Comparison of ENCODE assay signal across 8 cellular contexts in the genomic region with DNA sequence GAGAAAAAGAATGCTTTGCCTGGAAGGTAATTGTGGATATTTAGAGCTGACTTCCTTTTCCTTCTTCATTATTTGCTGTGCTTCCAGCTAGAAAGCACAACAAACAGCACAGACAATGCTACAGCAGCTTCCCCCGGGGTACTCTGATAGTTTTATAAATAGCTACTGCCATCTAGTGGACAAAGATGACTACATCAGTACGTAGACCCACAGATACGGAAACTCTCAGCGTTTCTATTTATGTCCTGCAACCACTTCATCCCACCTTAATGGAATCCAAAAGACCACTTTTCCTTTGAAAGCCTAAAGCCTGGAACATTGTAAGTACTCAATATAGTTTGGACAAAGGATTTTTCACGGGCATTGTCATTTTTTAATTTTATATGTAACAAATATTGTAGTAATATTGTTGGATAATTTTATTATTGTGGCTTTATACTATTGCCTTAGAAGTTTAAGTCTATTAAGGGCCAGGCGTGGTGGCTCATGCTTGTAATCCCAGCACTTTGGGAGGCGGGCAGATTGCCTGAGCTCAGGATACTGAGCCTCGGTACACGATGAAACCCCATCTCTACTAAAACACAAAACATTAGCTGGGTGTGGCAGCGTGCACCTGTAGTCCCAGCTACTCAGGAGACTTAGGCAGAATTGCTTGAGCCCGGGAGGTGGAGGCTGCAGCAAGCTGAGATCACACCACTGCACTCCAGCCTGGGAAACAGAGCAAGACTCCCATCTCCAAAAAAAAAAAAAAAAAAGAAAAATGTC. TPM values are rescaled to one million over a fixed set of nuclear protein-coding genes. Genes with fewer than 3 reads are reported as not detected.
DNase-seq lines count a peak whose midpoint lies in the region; ATAC-seq and TF ChIP-seq lines count a peak whose summit lies in the region.

No MANE protein-coding gene starts in this region.

- ATAC-seq in GM18909 (IDR thresholded peaks at IDR 0.05; ENCODE audit: poor library complexity, unreplicated experiment) (peak; percentile 78), HG03095 (IDR thresholded peaks at IDR 0.05; ENCODE audit: unreplicated experiment) (peak; percentile 69), naive B cell (ENCODE audit: low read depth in 2 of 2) (peak; percentile 95 to 97)

- H3K4me1 Mint-ChIP-seq in T-helper 1 cell treated with Interleukin-12 subunit alpha and Interleukin-12 subunit beta and Interleukin-4 antibody, amounts not matched to agents 30 μg/mL and 1 μg/mL, for 36 hours (ENCODE audit: low read depth): peaks cover 45% of the 10 kb centered on the region
- H3K4me1 Mint-ChIP-seq in naive B cell: peaks cover 35 to 58% (median 38%) of the 10 kb centered on the region in 3 donors

- H3K27ac Mint-ChIP-seq in T-helper 1 cell treated with Interleukin-12 subunit alpha and Interleukin-12 subunit beta and Interleukin-4 antibody, amounts not matched to agents 30 μg/mL and 1 μg/mL, for 36 hours: peak overlapping the region; percentile 41
- peak overlapping the region in 4 of 6 donors; percentile 6 to 79 (median 48) for H3K27ac Mint-ChIP-seq in naive B cell

- H3K4me3 ChIP-seq in epithelial cell of proximal tubule (ENCODE audit: low read depth, low read length): no peak overlapping the region

- no peaks in the 10 kb centered on the region for H3K9me3 Mint-ChIP-seq in T-helper 1 cell treated with Interleukin-12 subunit alpha and Interleukin-12 subunit beta and Interleukin-4 antibody, amounts not matched to agents 30 μg/mL and 1 μg/mL, for 36 hours
- H3K9me3 Mint-ChIP-seq in naive B cell: no peaks in the 10 kb centered on the region

- TF ChIP-seq CTCF in epithelial cell of proximal tubule (conservative IDR thresholded peaks at IDR 0.05; ENCODE audit: low read depth, low read length): peak; percentile 78

- no peaks in the 10 kb centered on the region for H3K27me3 Mint-ChIP-seq in T-helper 1 cell treated with Interleukin-12 subunit alpha and Interleukin-12 subunit beta and Interleukin-4 antibody, amounts not matched to agents 30 μg/mL and 1 μg/mL, for 36 hours (ENCODE audit: low read depth)
- no peaks in the 10 kb centered on the region for H3K27me3 Mint-ChIP-seq in naive B cell

- H3K36me3 Mint-ChIP-seq in T-helper 1 cell treated with Interleukin-12 subunit alpha and Interleukin-12 subunit beta and Interleukin-4 antibody, amounts not matched to agents 30 μg/mL and 1 μg/mL, for 36 hours (ENCODE audit: low read depth): peaks cover 49% of the 10 kb centered on the region
- peaks cover 15 to 16% of the 10 kb centered on the region in 2 donors for H3K36me3 Mint-ChIP-seq in naive B cell

- no peak overlapping the region for H3K4me3 Mint-ChIP-seq in T-helper 1 cell treated with Interleukin-12 subunit alpha and Interleukin-12 subunit beta and Interleukin-4 antibody, amounts not matched to agents 30 μg/mL and 1 μg/mL, for 36 hours
- H3K4me3 Mint-ChIP-seq in naive B cell: peak overlapping the region in 1 of 8 donors; percentile 11

- DNase-seq in COLO668 (lab: John Stamatoyannopoulos, UW; ENCODE audit: unreplicated experiment) (peak; percentile 13), NCI-H2081 (lab: John Stamatoyannopoulos, UW) (peak; percentile 81 to 84), epithelial cell of proximal tubule (ENCODE audit: low read depth) (no peak), naive B cell (peak; percentile 51), ureter (ENCODE audit: low spot score) (no peak)

RNA-seq across cellular contexts. Expression of gene HSPA8, which starts 7.5 kb away (rescaled TPM):
- total RNA-seq in epithelial cell of proximal tubule (1,872 and 3,297 TPM in 2 replicates), ureter (1,206 TPM)
- polyA plus RNA-seq in naive B cell (ENCODE audit: low read depth in 6 of 6): 100 to 1,000 TPM; 390 to 727 (median 594) TPM

Comparison
In these comparisons a context has a peak if more than half of its experiments do, and no peak if none do; other contexts are left out.
1. DNase-seq: peak in COLO668 (single experiment), NCI-H2081 (2 of 2) and naive B cell (single experiment); none in epithelial cell of proximal tubule (single experiment) and ureter (single experiment).
2. Peak in every context shown above with its lines, with median percentiles within 50 percentile points of each other: ATAC-seq.